In genomic region chr1:185561629-185562028, GRCh38 we compare ENCODE assay signal across 11 cellular contexts.
DNase-seq lines count a peak whose midpoint lies in the region; ATAC-seq and TF ChIP-seq lines count a peak whose summit lies in the region.
"Had no signal": no experiment of that assay in that cellular context is flagged by ENCODE, and none has a peak within 500 bp of the region (broad histone marks: within the 10 kb centered on the region; RNA-seq: fewer than 3 reads in every experiment).

No MANE protein-coding gene starts in this region.

- peak; percentile 4 for ATAC-seq in activated naive CD8-positive, alpha-beta T cell treated with anti-CD3 and anti-CD28 coated beads, Interleukin-2, amount 10 ng/mL, durations not matched to agents 7 days and 5 days (ENCODE audit: low read depth)
- ATAC-seq in left ventricle myocardium superior, result no peak

- no peak for TF ChIP-seq CTCF in neural cell (IDR thresholded peaks at IDR 0.05; ENCODE audit: poor library complexity, severe bottlenecking)

- DNase-seq in EH (ENCODE audit: low read depth) (peak; percentile 89), M059J (ENCODE audit: low read depth) (peak; percentile 82), DMS153 (lab: John Stamatoyannopoulos, UW) (no peak), left ventricle myocardium superior (no peak), NCI-H1694 treated with DMSO at 0.1 percent for 48 hours (lab: John Stamatoyannopoulos, UW) (no peak), NCI-H82 treated with DMSO at 0.1 percent for 48 hours (lab: John Stamatoyannopoulos, UW; ENCODE audit: unreplicated experiment) (no peak)
- no peak for DNase-seq in activated naive CD8-positive, alpha-beta T cell treated with anti-CD3 and anti-CD28 coated beads, Interleukin-2, amount 10 ng/mL, durations not matched to agents 7 days and 5 days
- DNase-seq: GDM1 had no signal

- peak overlapping the region; percentile 15 for H3K4me3 ChIP-seq in neural cell (ENCODE audit: low read length)
- H3K4me3 ChIP-seq: HAP-1 had no signal

- intact Hi-C loops in left ventricle myocardium superior (cut with micrococcal nuclease), result no loop called here

- H3K27me3 Mint-ChIP-seq in activated naive CD8-positive, alpha-beta T cell treated with anti-CD3 and anti-CD28 coated beads, Interleukin-2, amount 10 ng/mL, durations not matched to agents 7 days and 5 days, result no peaks in the 10 kb centered on the region

- TF ChIP-seq EP300 in neural cell (conservative IDR thresholded peaks at IDR 0.05; ENCODE audit: poor library complexity, severe bottlenecking), result no peak

- peaks cover 1% of the 10 kb centered on the region for H3K9me3 Mint-ChIP-seq in activated naive CD8-positive, alpha-beta T cell treated with anti-CD3 and anti-CD28 coated beads, Interleukin-2, amount 10 ng/mL, durations not matched to agents 7 days and 5 days
- H3K9me3 Mint-ChIP-seq: neural crest cell had no signal

- H3K36me3 ChIP-seq in neural cell (ENCODE audit: insufficient read depth, low read length), result no peaks in the 10 kb centered on the region
- H3K36me3 ChIP-seq: HAP-1 had no signal

- no peaks in the 10 kb centered on the region for H3K9me3 ChIP-seq in neural cell (ENCODE audit: low read length)
- H3K9me3 ChIP-seq: HAP-1 had no signal

- TF ChIP-seq RAD21 in neural cell (conservative IDR thresholded peaks at IDR 0.05), result no peak

- peaks cover 46% of the 10 kb centered on the region for H3K4me1 Mint-ChIP-seq in activated naive CD8-positive, alpha-beta T cell treated with anti-CD3 and anti-CD28 coated beads, Interleukin-2, amount 10 ng/mL, durations not matched to agents 7 days and 5 days
- H3K4me1 Mint-ChIP-seq: neural crest cell had no signal

- H3K27ac Mint-ChIP-seq in activated naive CD8-positive, alpha-beta T cell treated with anti-CD3 and anti-CD28 coated beads, Interleukin-2, amount 10 ng/mL, durations not matched to agents 7 days and 5 days, result peak overlapping the region; percentile 88

- no peaks in the 10 kb centered on the region for H3F3A ChIP-seq in neural cell (ENCODE audit: insufficient read depth, low read length, poor library complexity, severe bottlenecking)

- POLR2A ChIA-PET in activated naive CD8-positive, alpha-beta T cell treated with anti-CD3 and anti-CD28 coated beads, Interleukin-2, amount 10 ng/mL, durations not matched to agents 7 days and 5 days (lab: Charles Lee), result interaction anchor here (0.6 to 4.0 kb wide), 5 partner anchors 75 to 244 kb away, joined by 3 to 97 read pairs (median 18); partner anchors contain the start of gene IVNS1ABP

- no peaks in the 10 kb centered on the region for H3K27me3 ChIP-seq in neural cell (ENCODE audit: insufficient read depth, low read depth, low read length)

- peaks cover 9% of the 10 kb centered on the region for H3K36me3 Mint-ChIP-seq in activated naive CD8-positive, alpha-beta T cell treated with anti-CD3 and anti-CD28 coated beads, Interleukin-2, amount 10 ng/mL, durations not matched to agents 7 days and 5 days

- no peak overlapping the region for H2AFZ ChIP-seq in neural cell (ENCODE audit: low read depth, low read length)

- H3K4me3 Mint-ChIP-seq in activated naive CD8-positive, alpha-beta T cell treated with anti-CD3 and anti-CD28 coated beads, Interleukin-2, amount 10 ng/mL, durations not matched to agents 7 days and 5 days, result peak overlapping the region; percentile 72
- H3K4me3 Mint-ChIP-seq: neural crest cell had no signal

- H3K79me2 ChIP-seq in neural cell (replicated peaks; ENCODE audit: insufficient read depth, low read length), result no peaks in the 10 kb centered on the region

- no peak overlapping the region for H3K4me2 ChIP-seq in neural cell (ENCODE audit: low read length)

- H3K9ac ChIP-seq in neural cell (ENCODE audit: low read length), result no peak overlapping the region

- no peaks in the 10 kb centered on the region for H4K20me1 ChIP-seq in neural cell (ENCODE audit: insufficient read depth)

- no peaks in the 10 kb centered on the region for H3K9me2 ChIP-seq in neural cell (ENCODE audit: insufficient read depth, low read length)

- peak overlapping the region; percentile 67 for H3K27ac ChIP-seq in neural cell (ENCODE audit: low read length)

TF ChIP-seq in neural cell, 6 proteins besides CTCF, POLR2A, EP300 and RAD21:
- TF ChIP-seq POLR2AphosphoS5 (IDR thresholded peaks at IDR 0.05) (no peak), EZH2 (IDR thresholded peaks at IDR 0.05; ENCODE audit: borderline replicate concordance, insufficient read depth, low read length, poor library complexity, severe bottlenecking) (no peak), MXI1 (conservative IDR thresholded peaks at IDR 0.05; ENCODE audit: poor library complexity, severe bottlenecking) (no peak), TAF1 (IDR thresholded peaks at IDR 0.05; ENCODE audit: low read depth) (no peak), SMC3 (conservative IDR thresholded peaks at IDR 0.05; ENCODE audit: poor library complexity) (no peak), REST (IDR thresholded peaks at IDR 0.05; ENCODE audit: borderline replicate concordance) (no peak)

Comparison
In these comparisons a context has a peak if more than half of its experiments do, and no peak if none do; other contexts are left out.
1. DNase-seq: peak in EH (single experiment) and M059J (single experiment); none in activated naive CD8-positive, alpha-beta T cell treated with anti-CD3 and anti-CD28 coated beads, Interleukin-2, amount 10 ng/mL, durations not matched to agents 7 days and 5 days (single experiment), DMS153 (single experiment), left ventricle myocardium superior (single experiment), NCI-H1694 treated with DMSO at 0.1 percent for 48 hours (single experiment) and NCI-H82 treated with DMSO at 0.1 percent for 48 hours (single experiment).